ENCODE assay signal across 28 cellular contexts in genomic region chr12:112574896-112575558, GRCh38.
DNase-seq lines count a peak whose midpoint lies in the region; ATAC-seq lines count a peak whose summit lies in the region.
"Had no signal": no experiment of that assay in that cellular context is flagged by ENCODE, and none has a peak within 500 bp of the region (broad histone marks: within the 10 kb centered on the region; RNA-seq: fewer than 3 reads in every experiment).

No MANE protein-coding gene starts in this region.

- H3K27ac Mint-ChIP-seq in stimulated activated memory B cell treated with anti-CD40 and anti-IgM and Interleukin-4, amounts not matched to agents 10 μg/mL and 1 μg/mL and 100 μg/mL, for 72 hours: no peak overlapping the region
- H3K27ac Mint-ChIP-seq: activated CD4-positive, alpha-beta memory T cell treated with anti-CD3 and anti-CD28 coated beads, Interleukin-2, amount 10 ng/mL, durations not matched to agents 7 days and 5 days; activated naive CD4-positive, alpha-beta T cell treated with anti-CD3 and anti-CD28 coated beads for 36 hours; mesothelial cell of epicardium; naive B cell; type B pancreatic cell had no signal

- H3K4me3 Mint-ChIP-seq in stimulated activated memory B cell treated with anti-CD40 and anti-IgM and Interleukin-4, amounts not matched to agents 10 μg/mL and 1 μg/mL and 100 μg/mL, for 72 hours: no peak overlapping the region
- H3K4me3 Mint-ChIP-seq: activated CD4-positive, alpha-beta memory T cell treated with anti-CD3 and anti-CD28 coated beads, Interleukin-2, amount 10 ng/mL, durations not matched to agents 7 days and 5 days; activated naive CD4-positive, alpha-beta T cell treated with anti-CD3 and anti-CD28 coated beads for 36 hours; mesothelial cell of epicardium; naive B cell; type B pancreatic cell had no signal

- no peaks in the 10 kb centered on the region for H3K36me3 Mint-ChIP-seq in stimulated activated memory B cell treated with anti-CD40 and anti-IgM and Interleukin-4, amounts not matched to agents 10 μg/mL and 1 μg/mL and 100 μg/mL, for 72 hours
- H3K36me3 Mint-ChIP-seq: mesothelial cell of epicardium, naive B cell, type B pancreatic cell had no signal

- peak; percentile 21 for DNase-seq in DMS53 (lab: John Stamatoyannopoulos, UW)
- no peak for DNase-seq in DMS53 treated with DMSO at 0.1 percent for 48 hours (lab: John Stamatoyannopoulos, UW; ENCODE audit: unreplicated experiment)
- DNase-seq in ecto neural progenitor cell (ENCODE audit: low spot score): peak; percentile 61
- no peak for DNase-seq in DMS 273 (lab: John Stamatoyannopoulos, UW; ENCODE audit: unreplicated experiment)
- DNase-seq: activated CD4-positive, alpha-beta memory T cell treated with anti-CD3 and anti-CD28 coated beads, Interleukin-2, amount 10 ng/mL, durations not matched to agents 7 days and 5 days; activated CD4-positive, alpha-beta T cell treated with anti-CD3 and anti-CD28 coated beads for 1 hour; activated CD8-positive, alpha-beta memory T cell treated with anti-CD3 and anti-CD28 coated beads, Interleukin-2, amount 50 U/mL, for 48 hours; activated naive CD4-positive, alpha-beta T cell treated with anti-CD3 and anti-CD28 coated beads for 36 hours; body of pancreas; cerebellar nuclear complex; DMS153; MV-4-11; naive B cell; NCI-H1436 treated with DMSO at 0.1 percent for 48 hours; NCI-H345; NCI-H69; stimulated activated CD4-positive, alpha-beta T cell treated with anti-CD3 and anti-CD28 coated beads, Interleukin-4, amount 100 ng/mL, for 24 hours; T-helper 2 cell had no signal

- H3K4me3 ChIP-seq in iPS-18c (ENCODE audit: insufficient read depth, low read depth, low read length): peak overlapping the region; percentile 49
- H3K4me3 ChIP-seq: BLaER1 treated with 17β-estradiol and CSF1 and Interleukin-3, amounts not matched to agents 10 nM and 100 nM; body of pancreas; gastroesophageal sphincter had no signal

- no peaks in the 10 kb centered on the region for H3K9me3 Mint-ChIP-seq in stimulated activated memory B cell treated with anti-CD40 and anti-IgM and Interleukin-4, amounts not matched to agents 10 μg/mL and 1 μg/mL and 100 μg/mL, for 72 hours
- H3K9me3 Mint-ChIP-seq: activated CD4-positive, alpha-beta memory T cell treated with anti-CD3 and anti-CD28 coated beads, Interleukin-2, amount 10 ng/mL, durations not matched to agents 7 days and 5 days; activated naive CD4-positive, alpha-beta T cell treated with anti-CD3 and anti-CD28 coated beads for 36 hours; mesothelial cell of epicardium had no signal

- no peaks in the 10 kb centered on the region for H3K4me1 Mint-ChIP-seq in stimulated activated memory B cell treated with anti-CD40 and anti-IgM and Interleukin-4, amounts not matched to agents 10 μg/mL and 1 μg/mL and 100 μg/mL, for 72 hours
- H3K4me1 Mint-ChIP-seq: activated CD4-positive, alpha-beta memory T cell treated with anti-CD3 and anti-CD28 coated beads, Interleukin-2, amount 10 ng/mL, durations not matched to agents 7 days and 5 days; mesothelial cell of epicardium; naive B cell had no signal

- ATAC-seq in stimulated activated memory B cell treated with anti-CD40 and anti-IgM and Interleukin-4, amounts not matched to agents 10 μg/mL and 1 μg/mL and 100 μg/mL, for 72 hours: peak; percentile 13
- no peak for ATAC-seq in GM19023 (IDR thresholded peaks at IDR 0.05; ENCODE audit: unreplicated experiment)
- no peak for ATAC-seq in HG03108 (IDR thresholded peaks at IDR 0.05; ENCODE audit: unreplicated experiment)
- ATAC-seq: body of pancreas, gastroesophageal sphincter, HepG2, Right ventricle myocardium inferior had no signal

- H3K27me3 Mint-ChIP-seq in stimulated activated memory B cell treated with anti-CD40 and anti-IgM and Interleukin-4, amounts not matched to agents 10 μg/mL and 1 μg/mL and 100 μg/mL, for 72 hours: peaks cover 51% of the 10 kb centered on the region

- no peaks in the 10 kb centered on the region for H3K9me3 ChIP-seq in iPS-18c (ENCODE audit: control insufficient read depth, insufficient read depth, low read length)
- H3K9me3 ChIP-seq: BLaER1 treated with 17β-estradiol and CSF1 and Interleukin-3, amounts not matched to agents 10 nM and 100 nM; body of pancreas; gastroesophageal sphincter had no signal

Comparison
In these comparisons a context has a peak if more than half of its experiments do, and no peak if none do; other contexts are left out.
1. DNase-seq: peak in DMS53 (single experiment) and ecto neural progenitor cell (single experiment); none in DMS53 treated with DMSO at 0.1 percent for 48 hours (single experiment) and DMS 273 (single experiment).